In the genomic region with DNA sequence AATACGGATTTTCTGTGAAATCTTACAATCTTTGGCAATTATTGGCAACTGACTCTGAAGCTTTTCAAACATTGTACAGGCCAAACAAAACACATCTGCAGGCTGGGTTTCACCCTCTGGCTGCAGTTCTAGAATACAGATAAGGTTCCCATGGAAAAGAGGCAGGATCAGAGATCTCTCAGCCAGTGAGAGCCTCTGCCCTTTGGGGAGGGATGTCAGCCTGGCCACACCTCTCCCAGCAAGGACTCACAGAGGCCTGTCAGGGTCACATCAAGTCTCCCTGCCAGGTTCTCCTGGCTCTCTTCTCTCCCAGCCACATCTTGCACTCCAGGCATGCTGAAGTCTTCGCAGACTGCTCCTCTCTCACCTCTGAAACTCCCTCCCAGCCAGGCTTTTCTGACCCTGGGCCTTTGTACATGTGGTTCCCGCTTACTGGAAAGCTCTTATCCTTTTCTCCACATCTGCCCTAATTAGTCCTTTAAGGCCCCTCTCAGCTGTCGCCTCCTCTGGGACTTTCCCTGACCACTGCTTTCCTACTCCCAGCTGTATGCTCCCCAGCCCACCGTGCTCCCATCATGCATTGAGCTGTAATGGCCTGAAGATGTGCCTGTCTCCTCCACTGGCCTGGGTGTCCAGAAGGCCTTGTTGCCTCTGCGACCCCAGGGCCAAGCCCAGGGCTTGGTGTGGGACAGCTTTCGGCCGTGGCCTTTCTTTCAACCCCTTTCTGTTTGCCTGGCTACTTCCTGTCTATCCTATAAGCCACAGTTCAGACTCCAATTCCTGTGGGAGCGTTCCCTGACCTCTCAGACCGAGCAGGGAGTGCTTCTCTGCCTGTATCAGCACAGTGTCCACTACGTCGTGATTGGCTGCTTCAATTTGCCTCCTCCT, we compare ENCODE assay signal across 11 cellular contexts. TPM values are rescaled to one million over a fixed set of nuclear protein-coding genes. Genes with fewer than 3 reads are reported as not detected.
DNase-seq lines count a peak whose midpoint lies in the region; ATAC-seq and TF ChIP-seq lines count a peak whose summit lies in the region.
"Had no signal": no experiment of that assay in that cellular context is flagged by ENCODE, and none has a peak within 500 bp of the region (broad histone marks: within the 10 kb centered on the region; RNA-seq: fewer than 3 reads in every experiment).

No MANE protein-coding gene starts in this region.

- no peak for TF ChIP-seq CTCF in endothelial cell (IDR thresholded peaks at IDR 0.05; ENCODE audit: unreplicated experiment)

- H3K36me3 ChIP-seq in muscle layer of colon (ENCODE audit: insufficient read depth, low read length) = no peaks in the 10 kb centered on the region

- H3K27me3 ChIP-seq in muscle layer of colon (ENCODE audit: control insufficient read depth in 1 of 2, insufficient read depth in 2 of 2, low read length in 2 of 2) = peaks cover 0 to 6% of the 10 kb centered on the region in 2 donors

- DNase-seq in AG08396 (ENCODE audit: low spot score) (peak; percentile 29), NCI-H82 (lab: John Stamatoyannopoulos, UW) (peak; percentile 81), endothelial cell (ENCODE audit: low spot score) (no peak), NCI-H2029 treated with DMSO at 0.1 percent for 48 hours (lab: John Stamatoyannopoulos, UW) (no peak), activated gamma-delta T cell treated with Interleukin-2 at 50 U/mL for 16 hours (no peak)
- DNase-seq in stimulated activated naive B cell treated with anti-CD40 and anti-IgM and Interleukin-4, amounts not matched to agents 10 μg/mL and 1 μg/mL and 100 μg/mL, for 72 hours = no peak
- DNase-seq: activated CD4-positive, CD25-positive, alpha-beta regulatory T cell treated with anti-CD3 and anti-CD28 coated beads, Interleukin-2, amount 50 U/mL, for 72 hours had no signal

- peaks cover 17% of the 10 kb centered on the region for H3K4me1 ChIP-seq in muscle layer of colon (ENCODE audit: insufficient read depth, low read length)

- peak overlapping the region; percentile 12 for H3K27ac ChIP-seq in muscle layer of colon (ENCODE audit: low read depth, low read length)

- H3K36me3 Mint-ChIP-seq in endothelial cell (ENCODE audit: low read depth, unreplicated experiment) = peaks cover 16% of the 10 kb centered on the region
- no peaks in the 10 kb centered on the region for H3K36me3 Mint-ChIP-seq in stimulated activated naive B cell treated with anti-CD40 and anti-IgM and Interleukin-4, amounts not matched to agents 10 μg/mL and 1 μg/mL and 100 μg/mL, for 72 hours

- H3K27me3 Mint-ChIP-seq in endothelial cell (ENCODE audit: unreplicated experiment) = peaks cover 6% of the 10 kb centered on the region
- H3K27me3 Mint-ChIP-seq in stimulated activated naive B cell treated with anti-CD40 and anti-IgM and Interleukin-4, amounts not matched to agents 10 μg/mL and 1 μg/mL and 100 μg/mL, for 72 hours = peaks cover 21 to 30% of the 10 kb centered on the region in 2 donors

- H3K9me3 ChIP-seq in muscle layer of colon (ENCODE audit: low read length) = no peaks in the 10 kb centered on the region

- no peak for ATAC-seq in stimulated activated naive B cell treated with anti-CD40 and anti-IgM and Interleukin-4, amounts not matched to agents 10 μg/mL and 1 μg/mL and 100 μg/mL, for 72 hours (replicated peaks)
- ATAC-seq in HG02870 (IDR thresholded peaks at IDR 0.05; ENCODE audit: unreplicated experiment) = no peak

- peaks cover 51% of the 10 kb centered on the region for H3K4me1 Mint-ChIP-seq in endothelial cell (ENCODE audit: unreplicated experiment)
- H3K4me1 Mint-ChIP-seq in stimulated activated naive B cell treated with anti-CD40 and anti-IgM and Interleukin-4, amounts not matched to agents 10 μg/mL and 1 μg/mL and 100 μg/mL, for 72 hours = no peaks in the 10 kb centered on the region

- peak overlapping the region; percentile 14 for H3K27ac Mint-ChIP-seq in endothelial cell (ENCODE audit: unreplicated experiment)
- H3K27ac Mint-ChIP-seq in stimulated activated naive B cell treated with anti-CD40 and anti-IgM and Interleukin-4, amounts not matched to agents 10 μg/mL and 1 μg/mL and 100 μg/mL, for 72 hours = no peak overlapping the region
- H3K27ac Mint-ChIP-seq: B cell had no signal

- H3K9me3 Mint-ChIP-seq in endothelial cell (ENCODE audit: unreplicated experiment) = no peaks in the 10 kb centered on the region
- H3K9me3 Mint-ChIP-seq in stimulated activated naive B cell treated with anti-CD40 and anti-IgM and Interleukin-4, amounts not matched to agents 10 μg/mL and 1 μg/mL and 100 μg/mL, for 72 hours = no peaks in the 10 kb centered on the region

- H3K4me3 ChIP-seq in muscle layer of colon (ENCODE audit: low read depth in 1 of 2, low read length in 2 of 2) = no peak overlapping the region

- no peak overlapping the region for H3K9ac ChIP-seq in muscle layer of colon (ENCODE audit: low read length)

- no peak overlapping the region for H3K4me3 Mint-ChIP-seq in endothelial cell (ENCODE audit: unreplicated experiment)
- H3K4me3 Mint-ChIP-seq in stimulated activated naive B cell treated with anti-CD40 and anti-IgM and Interleukin-4, amounts not matched to agents 10 μg/mL and 1 μg/mL and 100 μg/mL, for 72 hours = no peak overlapping the region
- H3K4me3 Mint-ChIP-seq: B cell had no signal

RNA-seq across cellular contexts. Expression of gene RBP1, which starts 4.3 kb away (rescaled TPM):
- total RNA-seq in endothelial cell (ENCODE audit: unreplicated experiment) = 191 TPM
- total RNA-seq: B cell had no signal

RNA-seq across cellular contexts. Expression of gene RBP2, which starts 58.9 kb away (rescaled TPM):
- not detected for total RNA-seq in endothelial cell (ENCODE audit: unreplicated experiment)
- total RNA-seq: B cell, lung microvascular endothelial cell had no signal

Comparison
In these comparisons a context has a peak if more than half of its experiments do, and no peak if none do; other contexts are left out.
1. DNase-seq: peak in AG08396 (single experiment) and NCI-H82 (single experiment); none in endothelial cell (single experiment), stimulated activated naive B cell treated with anti-CD40 and anti-IgM and Interleukin-4, amounts not matched to agents 10 μg/mL and 1 μg/mL and 100 μg/mL, for 72 hours (single experiment), NCI-H2029 treated with DMSO at 0.1 percent for 48 hours (single experiment) and activated gamma-delta T cell treated with Interleukin-2 at 50 U/mL for 16 hours (single experiment).